In the genomic region with DNA sequence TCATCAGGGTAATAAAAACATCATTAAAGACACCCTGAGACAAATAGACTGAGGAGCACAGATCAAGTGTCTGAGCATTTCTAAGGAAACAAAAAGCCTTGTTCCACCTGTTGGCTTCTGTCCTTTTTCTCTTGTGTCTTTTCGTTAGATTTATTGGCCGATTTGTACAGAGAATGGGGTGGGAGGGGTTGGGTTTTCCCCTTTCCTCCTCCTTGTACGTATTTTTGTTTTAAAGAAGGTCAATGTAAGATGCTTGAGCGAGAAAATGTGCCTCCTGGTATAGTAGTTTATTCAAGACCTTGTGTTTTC, we compare ENCODE assay signal across 9 cellular contexts. TPM values are rescaled to one million over a fixed set of nuclear protein-coding genes. Genes with fewer than 3 reads are reported as not detected.
DNase-seq lines count a peak whose midpoint lies in the region; ATAC-seq and TF ChIP-seq lines count a peak whose summit lies in the region.
"Had no signal": no experiment of that assay in that cellular context is flagged by ENCODE, and none has a peak within 500 bp of the region (broad histone marks: within the 10 kb centered on the region; RNA-seq: fewer than 3 reads in every experiment).

No MANE protein-coding gene starts in this region.

- H3K27me3 ChIP-seq in BE2C (no peaks in the 10 kb centered on the region), endodermal cell (ENCODE audit: control insufficient read depth, insufficient read depth, low read length, poor library complexity, severe bottlenecking) (no peaks in the 10 kb centered on the region), osteoblast (ENCODE audit: insufficient read depth, low read length) (no peaks in the 10 kb centered on the region)

- H4K20me1 ChIP-seq in osteoblast (ENCODE audit: insufficient read depth, low read length), result peaks cover 4% of the 10 kb centered on the region

- ATAC-seq in GM18517 (IDR thresholded peaks at IDR 0.05; ENCODE audit: unreplicated experiment), result no peak

- H3K4me1 Mint-ChIP-seq in endodermal cell, result peaks cover 41% of the 10 kb centered on the region

- peak overlapping the region; percentile 89 for H3K27ac ChIP-seq in KOPT-K1 (ENCODE audit: low read depth, low read length, poor library complexity, severe bottlenecking)
- H3K27ac ChIP-seq in endodermal cell (ENCODE audit: low read depth, low read length), result no peak overlapping the region
- no peak overlapping the region for H3K27ac ChIP-seq in osteoblast (ENCODE audit: low read depth, low read length)

- TF ChIP-seq CTCF in BE2C (IDR thresholded peaks at IDR 0.05; ENCODE audit: low read depth, low read length) (no peak), endodermal cell (conservative IDR thresholded peaks at IDR 0.05) (no peak), osteoblast (IDR thresholded peaks at IDR 0.05; ENCODE audit: extremely low read depth, low read depth, low read length) (no peak)

- H3K27me3 Mint-ChIP-seq in endodermal cell (ENCODE audit: insufficient read depth), result no peaks in the 10 kb centered on the region

- H3K4me1 ChIP-seq in BE2C (peaks cover 14% of the 10 kb centered on the region), endodermal cell (ENCODE audit: control insufficient read depth, insufficient read depth, low read length) (peaks cover 20% of the 10 kb centered on the region), osteoblast (ENCODE audit: insufficient read depth, low read length) (peaks cover 47% of the 10 kb centered on the region)

- H3K27ac Mint-ChIP-seq in endodermal cell, result peak overlapping the region; percentile 46
- H3K27ac Mint-ChIP-seq: stimulated activated naive B cell treated with anti-CD40 and anti-IgM and Interleukin-4, amounts not matched to agents 10 μg/mL and 1 μg/mL and 100 μg/mL, for 72 hours had no signal

- no peaks in the 10 kb centered on the region for H3K9me3 ChIP-seq in BE2C
- H3K9me3 ChIP-seq in KOPT-K1 (ENCODE audit: insufficient read depth, low read length, poor library complexity, severe bottlenecking), result no peaks in the 10 kb centered on the region
- H3K9me3 ChIP-seq in endodermal cell (ENCODE audit: control insufficient read depth, low read length), result no peaks in the 10 kb centered on the region
- no peaks in the 10 kb centered on the region for H3K9me3 ChIP-seq in osteoblast (ENCODE audit: low read depth, low read length)

- peak overlapping the region; percentile 95 for H2AFZ ChIP-seq in osteoblast (ENCODE audit: low read length)

- no peak overlapping the region for H3K4me3 Mint-ChIP-seq in endodermal cell
- H3K4me3 Mint-ChIP-seq: stimulated activated naive B cell treated with anti-CD40 and anti-IgM and Interleukin-4, amounts not matched to agents 10 μg/mL and 1 μg/mL and 100 μg/mL, for 72 hours had no signal

- no peaks in the 10 kb centered on the region for H3K36me3 ChIP-seq in BE2C
- no peaks in the 10 kb centered on the region for H3K36me3 ChIP-seq in KOPT-K1 (ENCODE audit: insufficient read depth, low read length)
- no peaks in the 10 kb centered on the region for H3K36me3 ChIP-seq in endodermal cell (ENCODE audit: control insufficient read depth, insufficient read depth, low read length)
- no peaks in the 10 kb centered on the region for H3K36me3 ChIP-seq in osteoblast (ENCODE audit: insufficient read depth, low read length)

- DNase-seq in BE2C (no peak), endodermal cell (no peak), osteoblast (ENCODE audit: insufficient read length, low spot score, missing footprints) (no peak), mucosa of gallbladder (ENCODE audit: low spot score) (no peak), HPDE6-E6E7 (ENCODE audit: extremely low spot score) (no peak), NCI-H2196 treated with DMSO at 0.1 percent for 48 hours (lab: John Stamatoyannopoulos, UW; ENCODE audit: unreplicated experiment) (no peak)
- DNase-seq: stimulated activated naive B cell treated with anti-CD40 and anti-IgM and Interleukin-4, amounts not matched to agents 10 μg/mL and 1 μg/mL and 100 μg/mL, for 72 hours had no signal

- WGBS in endodermal cell (ENCODE audit: insufficient coverage in 1 of 2, insufficient read length in 1 of 2), 2 experiments, result 3% methylated on average over 4 of the region's 4 CpGs; no CpG with 5 or more reads in 1 of the 2 experiments

- no peaks in the 10 kb centered on the region for H3K36me3 Mint-ChIP-seq in endodermal cell (ENCODE audit: low read depth)
- H3K36me3 Mint-ChIP-seq: stimulated activated naive B cell treated with anti-CD40 and anti-IgM and Interleukin-4, amounts not matched to agents 10 μg/mL and 1 μg/mL and 100 μg/mL, for 72 hours had no signal

- H3K9ac ChIP-seq in endodermal cell (ENCODE audit: extremely low read depth, low read length, poor library complexity, severe bottlenecking), result peak overlapping the region; percentile 83

- H3K79me2 ChIP-seq in osteoblast (ENCODE audit: insufficient read depth, low read length), result no peaks in the 10 kb centered on the region

- peak overlapping the region; percentile 95 for H3K4me2 ChIP-seq in osteoblast (ENCODE audit: insufficient read depth, low read length)

- H3K4me3 ChIP-seq in BE2C (ENCODE audit: low read depth, low read length) (peak overlapping the region; percentile 93), endodermal cell (ENCODE audit: low read length) (peak overlapping the region; percentile 87), osteoblast (ENCODE audit: insufficient read depth, low read length) (peak overlapping the region; percentile 82)

- H3K9me3 Mint-ChIP-seq in endodermal cell, result no peaks in the 10 kb centered on the region
- H3K9me3 Mint-ChIP-seq: stimulated activated naive B cell treated with anti-CD40 and anti-IgM and Interleukin-4, amounts not matched to agents 10 μg/mL and 1 μg/mL and 100 μg/mL, for 72 hours had no signal

RNA-seq across cellular contexts. Expression of gene BCL9, which starts 1.2 kb away (rescaled TPM):
- 15.8 TPM for polyA plus RNA-seq in BE2C (2012; ENCODE audit: insufficient read depth, insufficient read length, low read depth)
- total RNA-seq in endodermal cell (10 to 100 TPM; 63.8 to 77.5 TPM), osteoblast (5.4 and 5.6 TPM in 2 replicates), mucosa of gallbladder (23.6 TPM)
- 53.2 TPM for polyA plus RNA-seq in endodermal cell (2013, experiment 1 of 2)
- 51.7 TPM for polyA plus RNA-seq in endodermal cell (2013, experiment 2 of 2)
